8 cellular contexts compared by ENCODE assay signal in genomic region chr22:37020192-37020479, GRCh38. TPM values are rescaled to one million over a fixed set of nuclear protein-coding genes. Genes with fewer than 3 reads are reported as not detected.
DNase-seq lines count a peak whose midpoint lies in the region; ATAC-seq, FAIRE-seq and TF ChIP-seq lines count a peak whose summit lies in the region.

No MANE protein-coding gene starts in this region.

- DNase-seq in AG04449 (ENCODE audit: low read depth, low spot score) = no peak
- no peak for DNase-seq in GM19239 (ENCODE audit: insufficient read length, low spot score)
- DNase-seq in SJCRH30 = peak; percentile 26 to 42
- peak; percentile 75 for DNase-seq in epithelial cell of esophagus (ENCODE audit: low read depth)
- DNase-seq in T-helper 9 cell = no peak

- H3K27me3 ChIP-seq in SJCRH30 (no peaks in the 10 kb centered on the region), muscle layer of duodenum (ENCODE audit: low read depth, low read length) (no peaks in the 10 kb centered on the region)

- no peaks in the 10 kb centered on the region; the same call in 1 of the 2 replicates for H3K4me1 ChIP-seq in SJCRH30
- peaks cover 16 to 44% of the 10 kb centered on the region in 2 donors for H3K4me1 ChIP-seq in muscle layer of duodenum (ENCODE audit: control insufficient read depth in 1 of 2, insufficient read depth in 2 of 2, low read length in 2 of 2)

- CTCF ChIA-PET in AG04449 (lab: Yijun Ruan, JAX) = interaction anchor here (0.6 to 6.0 kb wide), 5 partner anchors 11 to 234 kb away, joined by 3 to 65 read pairs (median 5); no protein-coding TSS in a partner anchor

- POLR2A ChIA-PET in AG04449 (lab: Yijun Ruan, JAX) = interaction anchor here (0.9 to 1.3 kb wide), 2 partner anchors 12 to 21 kb away, joined by 3 to 8 read pairs; no protein-coding TSS in a partner anchor

- peak; percentile 79 for FAIRE-seq in GM19239 (lab: Jason Lieb, UNC)

- no peaks in the 10 kb centered on the region for H3K9me3 ChIP-seq in SJCRH30 (replicated peaks)
- no peaks in the 10 kb centered on the region for H3K9me3 ChIP-seq in muscle layer of duodenum (ENCODE audit: control insufficient read depth in 1 of 2, low read length in 2 of 2)

- no peak for ATAC-seq in HG02588 (IDR thresholded peaks at IDR 0.05; ENCODE audit: unreplicated experiment)
- ATAC-seq in HG03095 (IDR thresholded peaks at IDR 0.05; ENCODE audit: unreplicated experiment) = no peak

- H3K27ac ChIP-seq in SJCRH30 (peak overlapping the region; percentile 80), muscle layer of duodenum (ENCODE audit: low read length) (peak overlapping the region; percentile 75)

- H3K4me3 ChIP-seq in AG04449 (ENCODE audit: low read depth, low read length) = peak overlapping the region; percentile 82
- peak overlapping the region; percentile 99 for H3K4me3 ChIP-seq in SJCRH30
- H3K4me3 ChIP-seq in epithelial cell of esophagus (ENCODE audit: low read length) = peak overlapping the region; percentile 62
- H3K4me3 ChIP-seq in muscle layer of duodenum (ENCODE audit: low read depth in 1 of 2, low read length in 2 of 2) = peak overlapping the region; percentile 84 to 96

- TF ChIP-seq CTCF in AG04449 (IDR thresholded peaks at IDR 0.05; ENCODE audit: insufficient read depth, low read length, missing control alignments) = no peak
- no peak for TF ChIP-seq CTCF in epithelial cell of esophagus (IDR thresholded peaks at IDR 0.05; ENCODE audit: insufficient read depth, low read depth, low read length, missing control alignments)

- H3K36me3 ChIP-seq in SJCRH30 (no peaks in the 10 kb centered on the region; the same call in 1 of the 2 replicates), muscle layer of duodenum (ENCODE audit: control insufficient read depth in 1 of 2, insufficient read depth in 2 of 2, low read length in 2 of 2) (peaks cover 0 to 13% of the 10 kb centered on the region in 2 donors)

RNA-seq across cellular contexts. Expression of gene MPST, which starts 0.6 kb away (rescaled TPM):
- 58.7 and 59.8 TPM in 2 replicates for total RNA-seq in SJCRH30 (2014; rRNA removed; shearing (Covaris generic))

RNA-seq across cellular contexts. Expression of gene TST, which starts 0.9 kb away (rescaled TPM):
- total RNA-seq in SJCRH30 (2014; rRNA removed; shearing (Covaris generic)) = 5.4 and 5.7 TPM in 2 replicates

RNA-seq across cellular contexts. Expression of gene KCTD17, which starts 31.4 kb away (rescaled TPM):
- 12.5 and 14.1 TPM in 2 replicates for total RNA-seq in SJCRH30 (2014; rRNA removed; shearing (Covaris generic))

Comparison
In these comparisons a context has a peak if more than half of its experiments do, and no peak if none do; other contexts are left out.
1. DNase-seq: peak in SJCRH30 (2 of 2) and epithelial cell of esophagus (single experiment); none in AG04449 (single experiment), GM19239 (single experiment) and T-helper 9 cell (single experiment).
2. Peak in every context shown above with its lines, with median percentiles within 50 percentile points of each other: H3K4me3 ChIP-seq.